5 cellular contexts compared by ENCODE assay signal in the genomic region with DNA sequence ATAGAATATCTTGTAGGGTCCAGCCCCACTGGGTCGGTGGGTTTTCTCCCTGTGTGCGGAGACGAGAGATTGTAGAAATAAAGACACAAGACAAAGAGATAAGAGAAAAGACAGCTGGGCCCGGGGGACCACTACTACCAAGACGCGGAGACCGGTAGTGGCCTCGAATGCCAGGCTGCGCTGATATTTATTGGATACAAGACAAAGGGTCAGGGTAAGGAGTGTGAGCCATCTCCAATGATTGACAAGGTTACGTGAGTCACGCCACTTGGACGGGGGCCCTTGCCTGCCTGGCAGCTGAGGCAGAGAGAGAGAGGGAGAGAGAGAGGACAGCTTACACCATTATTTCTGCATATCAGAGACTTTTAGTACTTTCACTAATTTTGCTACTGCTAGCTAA. TPM values are rescaled to one million over a fixed set of nuclear protein-coding genes. Genes with fewer than 3 reads are reported as not detected.
"Had no signal": no experiment of that assay in that cellular context is flagged by ENCODE, and none has a peak within 500 bp of the region (broad histone marks: within the 10 kb centered on the region; RNA-seq: fewer than 3 reads in every experiment).

No MANE protein-coding gene starts in this region.

RNA-seq across cellular contexts. Expression of a gene that starts 33.8 kb away (rescaled TPM):
- total RNA-seq: activated CD4-positive, alpha-beta memory T cell treated with anti-CD3 and anti-CD28 coated beads, Interleukin-2, amount 10 ng/mL, durations not matched to agents 7 days and 5 days; mononuclear cell; naive thymus-derived CD4-positive, alpha-beta T cell; smooth muscle cell; T-helper 17 cell had no signal
